ENCODE assay signal across 21 cellular contexts in the genomic region with DNA sequence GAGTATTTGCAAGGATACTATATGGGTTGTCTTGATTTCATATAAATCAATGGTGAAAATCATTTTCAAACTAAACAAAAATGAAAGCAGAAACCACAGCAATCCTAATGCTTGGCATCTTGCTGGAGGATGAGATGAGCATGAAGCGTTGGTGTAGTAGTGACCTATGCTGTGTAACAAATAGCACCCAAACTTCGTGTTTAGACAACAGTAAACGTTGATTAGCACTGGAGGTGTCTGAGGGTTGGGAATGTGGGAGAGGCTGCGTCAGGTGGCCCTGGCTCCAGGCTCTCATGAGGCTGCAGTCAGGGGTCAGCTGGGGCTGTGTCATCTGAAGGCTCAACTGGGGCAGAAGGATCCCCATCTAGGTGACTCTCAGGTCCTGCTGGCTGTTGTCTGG.
"Had no signal": no experiment of that assay in that cellular context is flagged by ENCODE, and none has a peak within 500 bp of the region (broad histone marks: within the 10 kb centered on the region; RNA-seq: fewer than 3 reads in every experiment).

No MANE protein-coding gene starts in this region.

- H3K9me3 ChIP-seq: lower lobe of right lung had no signal

- DNase-seq: dermis blood vessel endothelial cell; dorsolateral prefrontal cortex; effector CD4-positive, alpha-beta T cell; effector memory CD4-positive, alpha-beta T cell; foreskin keratinocyte; hippocampal formation; left cardiac atrium; left ventricle myocardium superior; lower lobe of right lung; mesendoderm; midbrain had no signal

- FAIRE-seq: colon, endothelial cell of umbilical vein, frontal cortex, islet of Langerhans, keratinocyte had no signal

- H3K4me3 ChIP-seq: coronary artery, dorsolateral prefrontal cortex, esophagus muscularis mucosa, gastroesophageal sphincter, heart left ventricle, left lung, lower lobe of right lung had no signal

- H3K27ac ChIP-seq: coronary artery, dorsolateral prefrontal cortex, esophagus muscularis mucosa, foreskin keratinocyte, gastroesophageal sphincter, heart left ventricle, left lung, lower lobe of right lung had no signal

- H3K36me3 ChIP-seq: esophagus muscularis mucosa, gastroesophageal sphincter, heart left ventricle, left lung, lower lobe of right lung had no signal

- ATAC-seq: foreskin keratinocyte, gastroesophageal sphincter, heart left ventricle, left cardiac atrium, left lung, left ventricle myocardium superior, lower lobe of right lung had no signal

- H3K4me1 ChIP-seq: esophagus muscularis mucosa, foreskin keratinocyte, gastroesophageal sphincter, heart left ventricle, left lung, lower lobe of right lung had no signal
